Comparison of ENCODE assay signal across 32 cellular contexts in the genomic region with DNA sequence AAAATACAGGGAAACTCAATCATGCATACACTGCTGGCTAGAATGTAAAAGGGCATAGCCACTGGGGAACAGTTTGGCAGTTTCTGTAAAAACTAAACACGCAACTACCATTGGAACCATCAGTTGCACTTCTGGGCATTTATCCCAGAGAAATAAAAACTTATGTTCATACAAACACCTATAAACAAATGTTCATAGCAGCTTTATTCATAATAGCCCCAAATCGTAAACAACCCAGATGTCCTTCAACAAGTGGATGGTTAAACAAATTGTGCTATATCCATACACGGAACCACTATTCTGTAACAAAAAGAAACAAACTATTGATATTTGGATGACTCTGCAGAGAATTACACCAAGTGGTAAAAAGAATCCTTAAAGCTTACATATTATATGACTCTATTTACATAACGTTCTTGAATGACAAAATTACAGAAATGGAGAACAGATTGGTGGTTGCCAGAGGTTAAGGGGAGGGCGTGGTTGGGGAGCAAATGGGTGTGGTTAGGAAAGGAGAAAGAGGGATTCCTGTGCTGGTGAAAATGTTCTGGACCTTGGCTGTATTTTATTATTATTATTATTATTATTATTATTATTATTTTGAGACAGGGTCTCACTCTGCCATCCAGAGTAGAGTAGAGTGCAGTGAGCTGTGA. TPM values are rescaled to one million over a fixed set of nuclear protein-coding genes. Genes with fewer than 3 reads are reported as not detected.
DNase-seq lines count a peak whose midpoint lies in the region; ATAC-seq and TF ChIP-seq lines count a peak whose summit lies in the region.
"Had no signal": no experiment of that assay in that cellular context is flagged by ENCODE, and none has a peak within 500 bp of the region (broad histone marks: within the 10 kb centered on the region; RNA-seq: fewer than 3 reads in every experiment).

No MANE protein-coding gene starts in this region.

- in situ Hi-C loops in GM13976 (cut with MboI; ENCODE audit: low sequenced_read_pairs, unreplicated experiment) = no loop called here

- H3K27me3 ChIP-seq in MG63 = peaks cover 2% of the 10 kb centered on the region; the same call in 1 of the 2 replicates
- H3K27me3 ChIP-seq: BLaER1, uterus had no signal

- DNase-seq in DMS153 (lab: John Stamatoyannopoulos, UW) (peak; percentile 16), MG63 (peak; percentile 61), NCI-H446 treated with DMSO at 0.1 percent for 48 hours (lab: John Stamatoyannopoulos, UW) (peak; percentile 72), fibroblast of peridontal ligament (ENCODE audit: extremely low read depth) (peak; percentile 79), KG1 (lab: John Stamatoyannopoulos, UW) (no peak), GM13976 (ENCODE audit: low spot score) (no peak), RKO (ENCODE audit: low spot score) (no peak)
- DNase-seq: activated CD4-positive, alpha-beta T cell treated with anti-CD3 and anti-CD28 coated beads, Interleukin-2, amount 50 U/mL, for 4 hours; activated naive CD4-positive, alpha-beta T cell; activated T-cell treated with anti-CD3 and anti-CD28 coated beads, Interleukin-2, amount 50 U/mL, for 72 hours; adrenal gland; DMS53; gastrocnemius medialis; naive thymus-derived CD4-positive, alpha-beta T cell; NCI-H1417; NCI-H510A treated with DMSO at 0.1 percent for 48 hours; NK-92 treated with Interleukin-12 subunit alpha and Interleukin-12 subunit beta, amount 100 ng/mL, for 24 hours; PC-9; Right ventricle myocardium superior; stimulated activated CD4-positive, alpha-beta T cell treated with anti-CD3 and anti-CD28 coated beads, Interleukin-4, amount 100 ng/mL, for 1 hour; stomach; T-helper 2 cell; thyroid gland; uterus had no signal

- no peak for ATAC-seq in GM21447 (IDR thresholded peaks at IDR 0.05; ENCODE audit: unreplicated experiment)
- ATAC-seq: activated CD4-positive, CD25-positive, alpha-beta regulatory T cell treated with anti-CD3 and anti-CD28 coated beads, Interleukin-2, amount 50 U/mL, for 24 hours; activated T-cell treated with anti-CD3 and anti-CD28 coated beads, Interleukin-2, amount 50 U/mL, for 72 hours; gastrocnemius medialis; HCT116; naive thymus-derived CD4-positive, alpha-beta T cell; sciatic nerve had no signal

- no peak overlapping the region for H3K4me3 ChIP-seq in MG63
- H3K4me3 ChIP-seq: adrenal gland, BLaER1, gastrocnemius medialis, lung, PC-9, prostate gland, stomach, thyroid gland, uterus had no signal

- H3K9me3 ChIP-seq in MG63 = no peaks in the 10 kb centered on the region
- H3K9me3 ChIP-seq: adrenal gland, BLaER1, gastrocnemius medialis, neutrophil, prostate gland, thyroid gland, uterus had no signal

- H3K36me3 ChIP-seq in MG63 = no peaks in the 10 kb centered on the region
- H3K36me3 ChIP-seq: adrenal gland, BLaER1, gastrocnemius medialis, neutrophil, prostate gland, stomach, thyroid gland, uterus had no signal

- no peak for TF ChIP-seq CTCF in GM13976 (IDR thresholded peaks at IDR 0.05; ENCODE audit: borderline replicate concordance, control extremely low read depth, extremely low read depth, insufficient read depth, missing control alignments)

RNA-seq across cellular contexts. Expression of gene LACTBL1, which starts 22.7 kb away (rescaled TPM):
- total RNA-seq in MG63 (2014; rRNA removed; shearing (Covaris generic); ENCODE audit: low replicate concordance) = not detected in 2 replicates
- total RNA-seq: activated T-cell treated with anti-CD3 and anti-CD28 coated beads, Interleukin-2, amount 50 U/mL, for 72 hours; adrenal gland; gastrocnemius medialis; lung; naive thymus-derived CD4-positive, alpha-beta T cell; prostate gland; Right ventricle myocardium superior; sciatic nerve; stomach; thyroid gland; uterus had no signal

Comparison
In these comparisons a context has a peak if more than half of its experiments do, and no peak if none do; other contexts are left out.
1. DNase-seq: peak in DMS153 (single experiment), MG63 (single experiment), NCI-H446 treated with DMSO at 0.1 percent for 48 hours (single experiment) and fibroblast of peridontal ligament (single experiment); none in KG1 (single experiment), GM13976 (single experiment) and RKO (single experiment).